10 cellular contexts compared by ENCODE assay signal in genomic region chr6:35603326-35604202, GRCh38.
DNase-seq lines count a peak whose midpoint lies in the region; ATAC-seq, FAIRE-seq and TF ChIP-seq lines count a peak whose summit lies in the region.
"Had no signal": no experiment of that assay in that cellular context is flagged by ENCODE, and none has a peak within 500 bp of the region (broad histone marks: within the 10 kb centered on the region; RNA-seq: fewer than 3 reads in every experiment).

No MANE protein-coding gene starts in this region.

- peaks cover 4 to 39% (median 29%) of the 10 kb centered on the region in 11 experiments; a peak in 20 of 22 replicates for H3K36me3 ChIP-seq in BLaER1 treated with 17β-estradiol and CSF1 and Interleukin-3, amounts not matched to agents 10 nM and 100 nM
- H3K36me3 ChIP-seq in PC-3 (ENCODE audit: low read depth, low read length): no peaks in the 10 kb centered on the region
- no peaks in the 10 kb centered on the region for H3K36me3 ChIP-seq in endothelial cell of umbilical vein (ENCODE audit: control insufficient read depth in 2 of 2, extremely low read depth in 1 of 2, insufficient read depth in 2 of 2, low read length in 2 of 2)
- H3K36me3 ChIP-seq in ovary: no peaks in the 10 kb centered on the region

- no peaks in the 10 kb centered on the region for H3K27me3 ChIP-seq in BLaER1 treated with 17β-estradiol and CSF1 and Interleukin-3, amounts not matched to agents 10 nM and 100 nM
- no peaks in the 10 kb centered on the region for H3K27me3 ChIP-seq in PC-3 (ENCODE audit: low read length)
- H3K27me3 ChIP-seq in endothelial cell of umbilical vein (ENCODE audit: control insufficient read depth in 2 of 2, insufficient read depth in 2 of 2, low read length in 2 of 2): no peaks in the 10 kb centered on the region
- no peaks in the 10 kb centered on the region for H3K27me3 ChIP-seq in ovary

- no peak for TF ChIP-seq CTCF in PC-3 (conservative IDR thresholded peaks at IDR 0.05; ENCODE audit: low read depth, low read length)
- no peak for TF ChIP-seq CTCF in endothelial cell of umbilical vein (IDR thresholded peaks at IDR 0.05; ENCODE audit: extremely low read depth in 1 of 2, insufficient read depth in 1 of 2, low read depth in 1 of 2, low read length in 2 of 2)
- TF ChIP-seq CTCF in ovary (IDR thresholded peaks at IDR 0.05): no peak

- peak overlapping the region in 5 of 11 experiments; percentile 33 to 80 (median 73); a peak in 6 of 22 replicates for H3K9ac ChIP-seq in BLaER1 treated with 17β-estradiol and CSF1 and Interleukin-3, amounts not matched to agents 10 nM and 100 nM
- peak overlapping the region; percentile 1; the same call in 1 of the 2 replicates for H3K9ac ChIP-seq in PC-3 (ENCODE audit: low read length)
- H3K9ac ChIP-seq in endothelial cell of umbilical vein (replicated peaks; ENCODE audit: extremely low read depth, insufficient read depth, low read length): peak overlapping the region; percentile 73

- WGBS in ovary, 3 donors: 63 to 77% (median 74%) methylated on average over 9 of the region's 9 CpGs

- H4K20me1 ChIP-seq in BLaER1 treated with 17β-estradiol and CSF1 and Interleukin-3, amounts not matched to agents 10 nM and 100 nM: no peaks in the 10 kb centered on the region
- H4K20me1 ChIP-seq in PC-3 (ENCODE audit: low read length) (no peaks in the 10 kb centered on the region), endothelial cell of umbilical vein (replicated peaks; ENCODE audit: control insufficient read depth, extremely low read depth, insufficient read depth, low read length) (no peaks in the 10 kb centered on the region)

- BruUV-seq in PC-3 (replicated peaks; lab: Mats Ljungman, UMichigan) (no TSS peak), endothelial cell of umbilical vein (replicated peaks; lab: Mats Ljungman, UMichigan) (no TSS peak)

- H2AFZ ChIP-seq in PC-3 (ENCODE audit: low read length) (no peak overlapping the region), endothelial cell of umbilical vein (ENCODE audit: low read depth, low read length) (no peak overlapping the region)

- H3F3A ChIP-seq in PC-3 (ENCODE audit: low read length, unreplicated experiment): no peaks in the 10 kb centered on the region

- H3K79me2 ChIP-seq in PC-3 (ENCODE audit: low read length) (no peaks in the 10 kb centered on the region), endothelial cell of umbilical vein (ENCODE audit: control insufficient read depth, insufficient read depth, low read length) (peaks cover 22% of the 10 kb centered on the region)

- dilution Hi-C loops in endothelial cell of umbilical vein (cut with MboI; ENCODE audit: extremely low pct_ligation_motif_present, low sequenced_read_pairs): no loop called here

- POLR2A ChIA-PET in PC-3 (lab: Charles Lee; ENCODE audit: unreplicated experiment) (no interaction called here), endothelial cell of umbilical vein (lab: Charles Lee) (interaction anchor here (0.6 kb wide), 1 partner anchor 15 kb away, joined by 3 read pairs; no protein-coding TSS in a partner anchor)

- no peaks in the 10 kb centered on the region for H3K9me1 ChIP-seq in endothelial cell of umbilical vein (replicated peaks; ENCODE audit: control insufficient read depth, extremely low read depth, insufficient read depth, low read length)

- peak overlapping the region in 10 of 11 experiments; percentile 63 to 93 (median 78); a peak in 17 of 22 replicates for H3K4me2 ChIP-seq in BLaER1 treated with 17β-estradiol and CSF1 and Interleukin-3, amounts not matched to agents 10 nM and 100 nM
- H3K4me2 ChIP-seq in PC-3 (ENCODE audit: low read length) (peak overlapping the region; percentile 70), endothelial cell of umbilical vein (ENCODE audit: insufficient read depth, low read length) (peak overlapping the region; percentile 9)

- 0 out of 20 replicates have a peak overlapping the region, but pooled peaks of 1 of the 10 experiments have one; percentile 43 for H3K4me3 ChIP-seq in BLaER1 treated with 17β-estradiol and CSF1 and Interleukin-3, amounts not matched to agents 10 nM and 100 nM
- H3K4me3 ChIP-seq in PC-3 (ENCODE audit: low read length) (0 out of 2 replicates have a peak overlapping the region, but pooled peaks have one; percentile 10), endothelial cell of umbilical vein (replicated peaks in 1 of 3; ENCODE audit: insufficient read depth in 1 of 3, low read depth in 1 of 3, low read length in 3 of 3) (no peak overlapping the region), ovary (no peak overlapping the region)

- H3K4me1 ChIP-seq in BLaER1 treated with 17β-estradiol and CSF1 and Interleukin-3, amounts not matched to agents 10 nM and 100 nM: peaks cover 36 to 68% (median 52%) of the 10 kb centered on the region in 10 experiments
- H3K4me1 ChIP-seq in PC-3 (ENCODE audit: insufficient read depth, low read length): peaks cover 47% of the 10 kb centered on the region
- peaks cover 56% of the 10 kb centered on the region for H3K4me1 ChIP-seq in endothelial cell of umbilical vein (ENCODE audit: control insufficient read depth, extremely low read depth, insufficient read depth, low read length)
- peaks cover 19% of the 10 kb centered on the region for H3K4me1 ChIP-seq in ovary (ENCODE audit: insufficient read depth)

- intact Hi-C loops in PC-3 (cut with micrococcal nuclease): loop anchor here (2.0 kb wide), 1 partner anchor 19 kb away; no protein-coding TSS in a partner anchor
- intact Hi-C loops in endothelial cell of umbilical vein (cut with micrococcal nuclease): loop anchor here (1.0 to 2.0 kb wide), 2 partner anchors 65 to 85 kb away; partner anchors contain the start of gene FKBP5
- intact Hi-C loops in ovary (cut with DNase I): loop anchor here in 2 of 4 donors (5.0 kb wide), 2 partner anchors 84 to 124 kb away; partner anchors contain the start of gene FKBP5 (in 2 of the 2)

- H3K27ac ChIP-seq in BLaER1 treated with 17β-estradiol and CSF1 and Interleukin-3, amounts not matched to agents 10 nM and 100 nM: peak overlapping the region; percentile 67 to 91 (median 85); a peak in 21 of 22 replicates
- peak overlapping the region; percentile 79 for H3K27ac ChIP-seq in PC-3 (ENCODE audit: low read length)
- peak overlapping the region; percentile 96 for H3K27ac ChIP-seq in endothelial cell of umbilical vein (ENCODE audit: insufficient read depth, low read depth, low read length)
- peak overlapping the region; percentile 62 to 86 for H3K27ac ChIP-seq in ovary

- TF ChIP-seq EP300 in ovary (IDR thresholded peaks at IDR 0.05): no peak

- DNase-seq in PC-3: peak; percentile 67
- DNase-seq in endothelial cell of umbilical vein (ENCODE audit: low read depth, low spot score): peak; percentile 73
- no peak for DNase-seq in ovary
- no peak for DNase-seq in GM19239 (ENCODE audit: insufficient read length, low spot score)
- no peak for DNase-seq in OCI-M1 (lab: John Stamatoyannopoulos, UW)
- no peak for DNase-seq in NCI-H2171 treated with DMSO at 0.1 percent for 48 hours (lab: John Stamatoyannopoulos, UW)
- DNase-seq: DND-41, NCI-H2081 had no signal

- CTCF ChIA-PET in PC-3 (lab: Charles Lee) (interaction anchor here (0.9 kb wide), 1 partner anchor 21 kb away, joined by 3 read pairs; no protein-coding TSS in a partner anchor), endothelial cell of umbilical vein (lab: Charles Lee) (interaction anchor here (1.1 to 4.2 kb wide), 7 partner anchors 12 to 133 kb away, joined by 3 to 29 read pairs (median 4); partner anchors contain the start of gene ARMC12)

- FAIRE-seq in endothelial cell of umbilical vein (lab: Jason Lieb, UNC) (no peak), GM19239 (lab: Jason Lieb, UNC) (no peak)

- no peaks in the 10 kb centered on the region for H3K9me2 ChIP-seq in PC-3 (replicated peaks; ENCODE audit: low read length)

- peak; percentile 46 for ATAC-seq in PC-3
- no peak for ATAC-seq in HG02571 (IDR thresholded peaks at IDR 0.05; ENCODE audit: unreplicated experiment)

- TF ChIP-seq POLR2A in endothelial cell of umbilical vein (IDR thresholded peaks at IDR 0.05; ENCODE audit: low read depth, low read length) (no peak), ovary (IDR thresholded peaks at IDR 0.05) (no peak)

- H3K9me3 ChIP-seq in BLaER1 treated with 17β-estradiol and CSF1 and Interleukin-3, amounts not matched to agents 10 nM and 100 nM (replicated peaks in 1 of 11): peaks cover 0 to 27% (median 20%) of the 10 kb centered on the region in 11 experiments; a peak in 15 of 22 replicates
- no peaks in the 10 kb centered on the region for H3K9me3 ChIP-seq in PC-3 (ENCODE audit: low read length)
- no peaks in the 10 kb centered on the region for H3K9me3 ChIP-seq in endothelial cell of umbilical vein (replicated peaks; ENCODE audit: control insufficient read depth, insufficient read depth, low read length)
- no peaks in the 10 kb centered on the region for H3K9me3 ChIP-seq in ovary

TF ChIP-seq in endothelial cell of umbilical vein, 7 proteins besides CTCF, POLR2A, EP300 and RAD21:
- TF ChIP-seq MAX (IDR thresholded peaks at IDR 0.05; ENCODE audit: insufficient read depth, insufficient read length) (no peak), GATA2 (IDR thresholded peaks at IDR 0.05; ENCODE audit: insufficient read depth, insufficient read length, low read depth, low read length) (no peak), EZH2 (IDR thresholded peaks at IDR 0.05; ENCODE audit: borderline replicate concordance, low read depth, low read length, severe bottlenecking) (no peak), JUN (IDR thresholded peaks at IDR 0.05; ENCODE audit: borderline replicate concordance, insufficient read depth, insufficient read length, low read depth) (peak; percentile 35)

Comparison
In these comparisons a context has a peak if more than half of its experiments do, and no peak if none do; other contexts are left out.
1. H3K4me2 ChIP-seq: peak in every context shown above with its lines; median percentile 78 in BLaER1 treated with 17β-estradiol and CSF1 and Interleukin-3, amounts not matched to agents 10 nM and 100 nM; 70 in PC-3; 9 in endothelial cell of umbilical vein.
2. DNase-seq: peak in PC-3 (single experiment) and endothelial cell of umbilical vein (single experiment); none in ovary (0 of 5), GM19239 (single experiment), OCI-M1 (single experiment) and NCI-H2171 treated with DMSO at 0.1 percent for 48 hours (single experiment).
3. Peak in every context shown above with its lines, with median percentiles within 50 percentile points of each other: H3K27ac ChIP-seq.